1 cellular context compared by ENCODE assay signal in genomic region chr7:20598479-20599419, GRCh38.
TF ChIP-seq lines count a peak whose summit lies in the region.

No MANE protein-coding gene starts in this region.

TF ChIP-seq in H1, 55 proteins besides CTCF, POLR2A, EP300 and RAD21:
- TF ChIP-seq USF2 (IDR thresholded peaks at IDR 0.05; ENCODE audit: low read length) (peak; percentile 20; the same call in 1 of the 2 replicates), SIX5 (IDR thresholded peaks at IDR 0.05; ENCODE audit: low read depth, low read length) (no peak)
